In genomic region chr22:46627806-46628482, GRCh38 we compare ENCODE assay signal across 16 cellular contexts. TPM values are rescaled to one million over a fixed set of nuclear protein-coding genes. Genes with fewer than 3 reads are reported as not detected.
DNase-seq lines count a peak whose midpoint lies in the region; ATAC-seq and TF ChIP-seq lines count a peak whose summit lies in the region.
"Had no signal": no experiment of that assay in that cellular context is flagged by ENCODE, and none has a peak within 500 bp of the region (broad histone marks: within the 10 kb centered on the region; RNA-seq: fewer than 3 reads in every experiment).

No MANE protein-coding gene starts in this region.

- 97 to 98% methylated on average over 31 of the region's 31 CpGs for WGBS in heart right ventricle, 2 donors
- 96 to 97% methylated on average over 31 of the region's 31 CpGs for WGBS in aorta, 2 donors

- TF ChIP-seq CTCF in heart right ventricle (IDR thresholded peaks at IDR 0.05) = no peak
- TF ChIP-seq CTCF in mesothelial cell of epicardium (IDR thresholded peaks at IDR 0.05; ENCODE audit: unreplicated experiment) = no peak

- peaks cover 14% of the 10 kb centered on the region for H3K36me3 Mint-ChIP-seq in mesothelial cell of epicardium

- H3K4me3 Mint-ChIP-seq in mesothelial cell of epicardium = no peak overlapping the region
- H3K4me3 Mint-ChIP-seq: CD14-positive monocyte had no signal

- no peaks in the 10 kb centered on the region for H3K9me3 Mint-ChIP-seq in mesothelial cell of epicardium
- H3K9me3 Mint-ChIP-seq: CD14-positive monocyte had no signal

- H3K27me3 ChIP-seq in heart right ventricle (no peaks in the 10 kb centered on the region), aorta (ENCODE audit: control insufficient read depth in 1 of 2, insufficient read depth in 2 of 2, low read length in 1 of 2) (no peaks in the 10 kb centered on the region)

- intact Hi-C loops in Right ventricle myocardium inferior (cut with DNase I) (no loop called here), heart right ventricle (cut with DNase I) (no loop called here), aorta (cut with DNase I) (no loop called here)

- H3K4me1 Mint-ChIP-seq in mesothelial cell of epicardium = peaks cover 14% of the 10 kb centered on the region

- H3K27ac ChIP-seq in heart right ventricle (no peak overlapping the region), epithelial cell of prostate (peak overlapping the region; percentile 54), aorta (ENCODE audit: low read depth in 1 of 2, low read length in 2 of 2) (no peak overlapping the region)
- H3K27ac ChIP-seq: HL-60 had no signal

- H3K4me3 ChIP-seq in heart right ventricle (no peak overlapping the region), aorta (ENCODE audit: low read length in 2 of 2) (no peak overlapping the region)
- H3K4me3 ChIP-seq: HAP-1 had no signal

- H3K36me3 ChIP-seq in heart right ventricle = peaks cover 0 to 35% (median 11%) of the 10 kb centered on the region in 9 donors
- no peaks in the 10 kb centered on the region for H3K36me3 ChIP-seq in aorta (ENCODE audit: control insufficient read depth in 1 of 2, insufficient read depth in 2 of 2, low read length in 1 of 2)
- H3K36me3 ChIP-seq: HAP-1 had no signal

- peak overlapping the region; percentile 43 for H3K27ac Mint-ChIP-seq in mesothelial cell of epicardium

- DNase-seq in Right ventricle myocardium inferior (ENCODE audit: missing footprints) = peak; percentile 33
- DNase-seq in heart right ventricle = no peak
- no peak for DNase-seq in epithelial cell of prostate (ENCODE audit: low read depth, low spot score)
- no peak for DNase-seq in mesothelial cell of epicardium (ENCODE audit: low spot score in 2 of 2, unreplicated experiment in 2 of 2)
- DNase-seq in aorta = peak; percentile 37 to 74
- DNase-seq in DMS79 (lab: John Stamatoyannopoulos, UW) = no peak
- no peak for DNase-seq in stimulated activated naive CD4-positive, alpha-beta T cell (lab: John Stamatoyannopoulos, UW)
- DNase-seq: COR-L47, DMS153, NCI-H187, NCI-H446 had no signal

- H3K9me3 ChIP-seq in heart right ventricle (no peaks in the 10 kb centered on the region), aorta (ENCODE audit: control insufficient read depth, low read length) (no peaks in the 10 kb centered on the region)
- H3K9me3 ChIP-seq: HAP-1 had no signal

- H3K27me3 Mint-ChIP-seq in mesothelial cell of epicardium (ENCODE audit: low read depth) = no peaks in the 10 kb centered on the region

- peaks cover 6 to 39% (median 19%) of the 10 kb centered on the region in 9 donors for H3K4me1 ChIP-seq in heart right ventricle
- no peaks in the 10 kb centered on the region for H3K4me1 ChIP-seq in aorta (ENCODE audit: control insufficient read depth in 1 of 2, insufficient read depth in 2 of 2, low read length in 2 of 2)
- H3K4me1 ChIP-seq: HAP-1 had no signal

- ATAC-seq in Right ventricle myocardium inferior = no peak
- ATAC-seq in heart right ventricle = no peak
- no peak for ATAC-seq in aorta (ENCODE audit: low FRiP score)
- ATAC-seq in GM18867 (IDR thresholded peaks at IDR 0.05; ENCODE audit: unreplicated experiment) = no peak
- ATAC-seq: HepG2 had no signal

RNA-seq across cellular contexts. Expression of gene GRAMD4, which starts 7.8 kb away (rescaled TPM):
- total RNA-seq in Right ventricle myocardium inferior (80.0 TPM), heart right ventricle (100 to 1,000 TPM in 3 of 10 donors, 10 to 100 TPM in 7; 53.9 to 143 (median 71.0) TPM), mesothelial cell of epicardium (58.3 to 63.0 TPM (median 60.5 TPM) in 3 replicates), aorta (10 to 100 TPM; 15.6 to 37.1 TPM)
- polyA plus RNA-seq in heart right ventricle (10 to 100 TPM; 29.3 to 33.3 TPM), aorta (1 to 10 TPM; 5.5 to 6.8 TPM)

Comparison
In these comparisons a context has a peak if more than half of its experiments do, and no peak if none do; other contexts are left out.
1. DNase-seq: peak in Right ventricle myocardium inferior (single experiment) and aorta (2 of 2); none in heart right ventricle (0 of 2), epithelial cell of prostate (single experiment), mesothelial cell of epicardium (0 of 2), DMS79 (single experiment) and stimulated activated naive CD4-positive, alpha-beta T cell (0 of 6).